ENCODE assay signal across 1 cellular context in genomic region chr6:152221806-152222628, GRCh38.
TF ChIP-seq lines count a peak whose summit lies in the region.

No MANE protein-coding gene starts in this region.

TF ChIP-seq in GM12878, 131 proteins besides CTCF, POLR2A, EP300 and RAD21:
- no peak for TF ChIP-seq NRF1 (conservative IDR thresholded peaks at IDR 0.05; ENCODE audit: low read depth, low read length)
- no peak for TF ChIP-seq ZBED1 (IDR thresholded peaks at IDR 0.05; ENCODE audit: borderline replicate concordance)
- no peak for TF ChIP-seq BRCA1 (IDR thresholded peaks at IDR 0.05; ENCODE audit: low read depth, low read length)
- peak; percentile 94; the same call in 1 of the 2 replicates for TF ChIP-seq CBX5 (IDR thresholded peaks at IDR 0.05; ENCODE audit: low read depth)
- no peak for TF ChIP-seq MAX (IDR thresholded peaks at IDR 0.05; ENCODE audit: low read depth, low read length)
- TF ChIP-seq EED (IDR thresholded peaks at IDR 0.05; ENCODE audit: low read depth): no peak
- TF ChIP-seq MXI1 (IDR thresholded peaks at IDR 0.05; ENCODE audit: low read depth, low read length): no peak
- no peak for TF ChIP-seq BCL3 (IDR thresholded peaks at IDR 0.05; ENCODE audit: borderline replicate concordance, insufficient read depth, low read depth, low read length, poor library complexity, severe bottlenecking)
